In genomic region chr3:158837232-158837631, GRCh38 we compare ENCODE assay signal across 30 cellular contexts.
"Had no signal": no experiment of that assay in that cellular context is flagged by ENCODE, and none has a peak within 500 bp of the region (broad histone marks: within the 10 kb centered on the region; RNA-seq: fewer than 3 reads in every experiment).

No MANE protein-coding gene starts in this region.

- H3K27ac ChIP-seq: ascending aorta, breast epithelium, cardiac muscle cell, coronary artery, dorsolateral prefrontal cortex, esophagus muscularis mucosa, foreskin keratinocyte, gastrocnemius medialis had no signal

- H3K27ac Mint-ChIP-seq: activated CD4-positive, alpha-beta memory T cell treated with anti-CD3 and anti-CD28 coated beads for 36 hours; activated CD8-positive, alpha-beta memory T cell treated with anti-CD3 and anti-CD28 coated beads, Interleukin-2, amount 10 ng/mL, durations not matched to agents 7 days and 5 days; activated CD8-positive, alpha-beta T cell treated with anti-CD3 and anti-CD28 coated beads, Interleukin-2, amount 10 ng/mL, durations not matched to agents 7 days and 5 days; activated naive CD4-positive, alpha-beta T cell treated with anti-CD3 and anti-CD28 coated beads, Interleukin-2, amount 10 ng/mL, durations not matched to agents 7 days and 5 days; activated naive CD8-positive, alpha-beta T cell treated with anti-CD3 and anti-CD28 coated beads, Interleukin-2, amount 10 ng/mL, durations not matched to agents 7 days and 5 days; activated T-helper 1 cell treated with anti-CD3 and anti-CD28 coated beads, Interleukin-12 subunit alpha, Interleukin-12 subunit beta, Interleukin-2, Interleukin-4 antibody, amounts not matched to agents 30 ng/mL and 10 ng/mL and 1 ng/mL, durations not matched to agents 14 hours and 24 hours and 36 hours; activated T-helper 2 cell treated with anti-CD3 and anti-CD28 coated beads, Interferon-gamma antibody, Interleukin-2, Interleukin-4, amounts not matched to agents 10 μg/mL and 5 μg/mL and 100 μg/mL, durations not matched to agents 14 hours and 24 hours and 36 hours; brain; dendritic cell treated with granulocyte-macrophage colony-stimulating factor and Interleukin-4, amounts not matched to agents 40 ng/mL and 50 ng/mL, for 4 days; endodermal cell had no signal

- H3K4me1 ChIP-seq: ascending aorta, breast epithelium, esophagus muscularis mucosa, foreskin keratinocyte, gastrocnemius medialis had no signal

- H3K4me3 ChIP-seq: ascending aorta, breast epithelium, cardiac muscle cell, coronary artery, dorsolateral prefrontal cortex, esophagus muscularis mucosa, gastrocnemius medialis had no signal

- H3K27me3 ChIP-seq: ascending aorta, breast epithelium, cardiac muscle cell, dorsolateral prefrontal cortex, esophagus muscularis mucosa, foreskin keratinocyte, gastrocnemius medialis had no signal

- H3K9me3 Mint-ChIP-seq: activated CD4-positive, alpha-beta memory T cell treated with anti-CD3 and anti-CD28 coated beads for 36 hours; activated naive CD4-positive, alpha-beta T cell treated with anti-CD3 and anti-CD28 coated beads, Interleukin-2, amount 10 ng/mL, durations not matched to agents 7 days and 5 days; activated naive CD4-positive, alpha-beta T cell treated with anti-CD3 and anti-CD28 coated beads, Interleukin-2, amount 50 U/mL, for 72 hours; activated naive CD8-positive, alpha-beta T cell treated with anti-CD3 and anti-CD28 coated beads, Interleukin-2, amount 10 ng/mL, durations not matched to agents 7 days and 5 days; activated T-helper 1 cell treated with anti-CD3 and anti-CD28 coated beads, Interleukin-12 subunit alpha, Interleukin-12 subunit beta, Interleukin-2, Interleukin-4 antibody, amounts not matched to agents 30 ng/mL and 10 ng/mL and 1 ng/mL, durations not matched to agents 14 hours and 24 hours and 36 hours; activated T-helper 2 cell treated with anti-CD3 and anti-CD28 coated beads, Interferon-gamma antibody, Interleukin-2, Interleukin-4, amounts not matched to agents 10 μg/mL and 5 μg/mL and 100 μg/mL, durations not matched to agents 14 hours and 24 hours and 36 hours; brain; dendritic cell treated with granulocyte-macrophage colony-stimulating factor and Interleukin-4, amounts not matched to agents 40 ng/mL and 50 ng/mL, for 4 days; endodermal cell had no signal

- H3K36me3 Mint-ChIP-seq: activated CD8-positive, alpha-beta memory T cell treated with anti-CD3 and anti-CD28 coated beads, Interleukin-2, amount 10 ng/mL, durations not matched to agents 7 days and 5 days; activated naive CD4-positive, alpha-beta T cell treated with anti-CD3 and anti-CD28 coated beads, Interleukin-2, amount 10 ng/mL, durations not matched to agents 7 days and 5 days; activated naive CD4-positive, alpha-beta T cell treated with anti-CD3 and anti-CD28 coated beads, Interleukin-2, amount 50 U/mL, for 72 hours; activated naive CD8-positive, alpha-beta T cell treated with anti-CD3 and anti-CD28 coated beads, Interleukin-2, amount 10 ng/mL, durations not matched to agents 7 days and 5 days; brain had no signal

- H3K4me3 Mint-ChIP-seq: activated CD4-positive, alpha-beta memory T cell treated with anti-CD3 and anti-CD28 coated beads for 36 hours; activated CD8-positive, alpha-beta memory T cell treated with anti-CD3 and anti-CD28 coated beads, Interleukin-2, amount 10 ng/mL, durations not matched to agents 7 days and 5 days; activated CD8-positive, alpha-beta T cell treated with anti-CD3 and anti-CD28 coated beads, Interleukin-2, amount 10 ng/mL, durations not matched to agents 7 days and 5 days; activated naive CD4-positive, alpha-beta T cell treated with anti-CD3 and anti-CD28 coated beads, Interleukin-2, amount 10 ng/mL, durations not matched to agents 7 days and 5 days; activated naive CD8-positive, alpha-beta T cell treated with anti-CD3 and anti-CD28 coated beads, Interleukin-2, amount 10 ng/mL, durations not matched to agents 7 days and 5 days; activated T-helper 1 cell treated with anti-CD3 and anti-CD28 coated beads, Interleukin-12 subunit alpha, Interleukin-12 subunit beta, Interleukin-2, Interleukin-4 antibody, amounts not matched to agents 30 ng/mL and 10 ng/mL and 1 ng/mL, durations not matched to agents 14 hours and 24 hours and 36 hours; brain; dendritic cell treated with granulocyte-macrophage colony-stimulating factor and Interleukin-4, amounts not matched to agents 40 ng/mL and 50 ng/mL, for 4 days; endodermal cell had no signal

- ATAC-seq: activated CD8-positive, alpha-beta memory T cell treated with anti-CD3 and anti-CD28 coated beads, Interleukin-2, amount 10 ng/mL, durations not matched to agents 7 days and 5 days; activated CD8-positive, alpha-beta T cell treated with anti-CD3 and anti-CD28 coated beads, Interleukin-2, amount 10 ng/mL, durations not matched to agents 7 days and 5 days; activated naive CD4-positive, alpha-beta T cell treated with anti-CD3 and anti-CD28 coated beads, Interleukin-2, amount 50 U/mL, for 72 hours; foreskin keratinocyte; gastrocnemius medialis had no signal

- H3K36me3 ChIP-seq: ascending aorta, breast epithelium, cardiac muscle cell had no signal

- DNase-seq: activated CD4-positive, alpha-beta memory T cell treated with anti-CD3 and anti-CD28 coated beads for 36 hours; activated CD4-positive, alpha-beta T cell treated with anti-CD3 and anti-CD28 coated beads for 1 hour; activated CD4-positive, alpha-beta T cell treated with anti-CD3 and anti-CD28 coated beads for 4 hours; activated CD8-positive, alpha-beta memory T cell treated with anti-CD3 and anti-CD28 coated beads, Interleukin-2, amount 10 ng/mL, durations not matched to agents 7 days and 5 days; activated CD8-positive, alpha-beta memory T cell treated with anti-CD3 and anti-CD28 coated beads, Interleukin-2, amount 50 U/mL, for 4 hours; activated CD8-positive, alpha-beta T cell treated with anti-CD3 and anti-CD28 coated beads, Interleukin-2, amount 10 ng/mL, durations not matched to agents 7 days and 5 days; activated effector memory CD4-positive, alpha-beta T cell treated with anti-CD3 and anti-CD28 coated beads, Interleukin-2, amount 50 U/mL, for 16 hours; activated naive CD4-positive, alpha-beta T cell; activated naive CD4-positive, alpha-beta T cell treated with anti-CD3 and anti-CD28 coated beads, Interleukin-2, amount 10 ng/mL, durations not matched to agents 7 days and 5 days; activated naive CD8-positive, alpha-beta T cell treated with anti-CD3 and anti-CD28 coated beads, Interleukin-2, amount 10 ng/mL, durations not matched to agents 7 days and 5 days; activated T-cell treated with anti-CD3 and anti-CD28 coated beads, Interleukin-2, amount 50 U/mL, for 1 hour; activated T-cell treated with anti-CD3 and anti-CD28 coated beads, Interleukin-2, amount 50 U/mL, for 48 hours; central memory CD4-positive, alpha-beta T cell; dorsolateral prefrontal cortex; effector memory CD4-positive, alpha-beta T cell; endodermal cell; foreskin keratinocyte; gastrocnemius medialis; glutamatergic neuron; T-helper 2 cell had no signal

- H3K4me1 Mint-ChIP-seq: activated CD8-positive, alpha-beta memory T cell treated with anti-CD3 and anti-CD28 coated beads, Interleukin-2, amount 10 ng/mL, durations not matched to agents 7 days and 5 days; activated naive CD4-positive, alpha-beta T cell treated with anti-CD3 and anti-CD28 coated beads, Interleukin-2, amount 10 ng/mL, durations not matched to agents 7 days and 5 days; activated naive CD8-positive, alpha-beta T cell treated with anti-CD3 and anti-CD28 coated beads, Interleukin-2, amount 10 ng/mL, durations not matched to agents 7 days and 5 days had no signal

- H3K27me3 Mint-ChIP-seq: activated CD4-positive, alpha-beta memory T cell treated with anti-CD3 and anti-CD28 coated beads for 36 hours; activated CD8-positive, alpha-beta memory T cell treated with anti-CD3 and anti-CD28 coated beads, Interleukin-2, amount 10 ng/mL, durations not matched to agents 7 days and 5 days; dendritic cell treated with granulocyte-macrophage colony-stimulating factor and Interleukin-4, amounts not matched to agents 40 ng/mL and 50 ng/mL, for 4 days had no signal

- H3K9me3 ChIP-seq: ascending aorta, breast epithelium, esophagus muscularis mucosa, gastrocnemius medialis had no signal
